8 cellular contexts compared by ENCODE assay signal in the genomic region with DNA sequence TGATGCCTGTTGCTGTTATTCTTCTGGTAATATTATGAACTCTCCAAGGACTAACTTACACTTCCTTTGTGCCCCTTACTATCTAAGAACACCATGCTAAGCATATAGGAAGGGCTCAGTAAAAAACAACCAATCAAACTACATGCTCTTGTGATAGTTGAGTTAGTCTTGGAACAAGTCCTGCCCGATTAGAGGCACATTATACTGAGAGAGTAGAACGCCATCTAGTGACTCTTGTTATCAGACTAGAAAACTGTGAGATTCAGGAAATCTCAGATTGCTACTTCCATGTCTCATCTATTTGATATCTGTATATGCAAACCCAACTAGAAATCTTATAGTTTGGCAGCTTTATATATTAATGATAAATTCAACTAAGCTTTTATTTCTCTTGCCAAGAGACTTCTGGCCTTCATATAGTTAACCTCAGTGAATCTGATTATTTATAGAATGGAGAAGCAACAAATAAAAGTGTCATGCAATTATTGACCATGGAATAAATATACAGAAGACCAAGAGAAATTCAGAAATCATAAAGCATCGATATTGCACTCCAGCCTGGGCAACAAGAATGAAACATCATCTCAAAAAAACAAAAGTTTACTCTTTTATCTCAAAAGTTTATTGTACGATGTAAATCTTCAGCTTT. TPM values are rescaled to one million over a fixed set of nuclear protein-coding genes. Genes with fewer than 3 reads are reported as not detected.
DNase-seq lines count a peak whose midpoint lies in the region; ATAC-seq and TF ChIP-seq lines count a peak whose summit lies in the region.

No MANE protein-coding gene starts in this region.

- H3K79me2 ChIP-seq in SU-DHL-6 (ENCODE audit: insufficient read depth, low read length) (no peaks in the 10 kb centered on the region), fibroblast of lung (ENCODE audit: control insufficient read depth, insufficient read depth, low read length) (no peaks in the 10 kb centered on the region)

- H3K23ac ChIP-seq in neuronal stem cell (ENCODE audit: low read depth, low read length, poor library complexity), result no peak overlapping the region

- no peak overlapping the region for H3K18ac ChIP-seq in neuronal stem cell (ENCODE audit: low read length)

- no peak overlapping the region for H4K8ac ChIP-seq in neuronal stem cell (ENCODE audit: low read depth, low read length)

- no peak overlapping the region for H2BK120ac ChIP-seq in neuronal stem cell (ENCODE audit: low read depth, low read length)

- H4K91ac ChIP-seq in neuronal stem cell (ENCODE audit: low read depth, low read length, poor library complexity), result no peak overlapping the region

- H4K20me1 ChIP-seq in SU-DHL-6 (ENCODE audit: low read depth, low read length) (no peaks in the 10 kb centered on the region), fibroblast of lung (ENCODE audit: control insufficient read depth, extremely low read depth, insufficient read depth, low read length) (no peaks in the 10 kb centered on the region)

- H2AK5ac ChIP-seq in neuronal stem cell (ENCODE audit: low read depth, low read length), result no peak overlapping the region

- H3K14ac ChIP-seq in neuronal stem cell (ENCODE audit: low read length), result no peak overlapping the region

- H3K4me2 ChIP-seq in SU-DHL-6 (ENCODE audit: low read depth, low read length, poor library complexity, severe bottlenecking) (no peak overlapping the region), fibroblast of lung (ENCODE audit: extremely low read depth, insufficient read depth, low read length) (no peak overlapping the region), neuronal stem cell (ENCODE audit: insufficient read depth, low read length, poor library complexity, severe bottlenecking) (no peak overlapping the region)

- CTCF ChIA-PET in GM10248 (lab: Yijun Ruan, JAX), result interaction anchor here (0.7 to 5.5 kb wide), 13 partner anchors 10 to 436 kb away, joined by 3 to 59 read pairs (median 3); no protein-coding TSS in a partner anchor

- H3K27me3 ChIP-seq in SU-DHL-6 (ENCODE audit: low read length) (no peaks in the 10 kb centered on the region), fibroblast of lung (ENCODE audit: control insufficient read depth, insufficient read depth, low read length) (no peaks in the 10 kb centered on the region), neuronal stem cell (ENCODE audit: control insufficient read depth in 3 of 3, insufficient read depth in 3 of 3, low read depth in 1 of 3, low read length in 3 of 3) (peaks cover 0 to 6% (median 0%) of the 10 kb centered on the region in 3 experiments)

- H2AFZ ChIP-seq in SU-DHL-6 (ENCODE audit: low read depth, low read length, severe bottlenecking) (no peak overlapping the region), fibroblast of lung (ENCODE audit: low read length) (no peak overlapping the region), neuronal stem cell (ENCODE audit: low read length) (no peak overlapping the region)

- no peaks in the 10 kb centered on the region for H3K9me2 ChIP-seq in SU-DHL-6 (replicated peaks; ENCODE audit: insufficient read depth, low read length)

- H3K27ac ChIP-seq in SU-DHL-6 (ENCODE audit: low read depth, low read length), result no peak overlapping the region
- H3K27ac ChIP-seq in fibroblast of lung (ENCODE audit: insufficient read depth, low read length), result no peak overlapping the region
- H3K27ac ChIP-seq in neuronal stem cell (replicated peaks; ENCODE audit: low read length), result no peak overlapping the region

- no peak overlapping the region for H3K4ac ChIP-seq in neuronal stem cell (ENCODE audit: low read length)

- H3K9me3 ChIP-seq in SU-DHL-6 (ENCODE audit: insufficient read depth, low read length) (no peaks in the 10 kb centered on the region), fibroblast of lung (ENCODE audit: control insufficient read depth, insufficient read depth, low read depth, low read length) (no peaks in the 10 kb centered on the region), neuronal stem cell (replicated peaks in 1 of 2; ENCODE audit: control insufficient read depth in 2 of 2, insufficient read depth in 1 of 2, low read depth in 1 of 2, low read length in 2 of 2) (no peaks in the 10 kb centered on the region)

- no peaks in the 10 kb centered on the region for H3K4me1 ChIP-seq in fibroblast of lung (ENCODE audit: control insufficient read depth, extremely low read depth, insufficient read depth, low read length)
- no peaks in the 10 kb centered on the region for H3K4me1 ChIP-seq in neuronal stem cell (ENCODE audit: control insufficient read depth in 2 of 2, insufficient read depth in 1 of 2, low read depth in 1 of 2, low read length in 2 of 2)

- H3F3A ChIP-seq in SU-DHL-6 (ENCODE audit: insufficient read depth), result no peaks in the 10 kb centered on the region

- no peak overlapping the region for H2BK12ac ChIP-seq in neuronal stem cell (ENCODE audit: low read length)

- no peak overlapping the region for H3K4me3 ChIP-seq in SU-DHL-6 (ENCODE audit: insufficient read depth, low read length, poor library complexity, severe bottlenecking)
- H3K4me3 ChIP-seq in fibroblast of lung (replicated peaks in 1 of 4; ENCODE audit: control extremely low read depth in 1 of 4, insufficient read depth in 1 of 4, low read depth in 3 of 4, low read length in 4 of 4), result no peak overlapping the region
- H3K4me3 ChIP-seq in neuronal stem cell (ENCODE audit: low read length in 2 of 2), result no peak overlapping the region

- DNase-seq in 8988T (peak; percentile 21), GM10248 (ENCODE audit: extremely low spot score) (peak; percentile 67), NCI-H1694 (lab: John Stamatoyannopoulos, UW) (peak; percentile 71), fibroblast of lung (ENCODE audit: low read depth in 2 of 2) (peak; percentile 68 to 86), neuronal stem cell (ENCODE audit: low spot score) (peak; percentile 36), ecto neural progenitor cell (ENCODE audit: low spot score) (no peak)

- H3K9ac ChIP-seq in SU-DHL-6 (ENCODE audit: low read length) (no peak overlapping the region), fibroblast of lung (ENCODE audit: insufficient read depth, low read length) (no peak overlapping the region), neuronal stem cell (ENCODE audit: low read depth, low read length, poor library complexity) (no peak overlapping the region)

- H3K79me1 ChIP-seq in neuronal stem cell (ENCODE audit: low read depth, low read length), result no peaks in the 10 kb centered on the region

- ATAC-seq in GM21447 (IDR thresholded peaks at IDR 0.05; ENCODE audit: unreplicated experiment), result no peak

- TF ChIP-seq CTCF in GM10248 (IDR thresholded peaks at IDR 0.05; ENCODE audit: control extremely low read depth, extremely low read depth, low read depth, missing control alignments), result peak; percentile 72
- TF ChIP-seq CTCF in SU-DHL-6 (IDR thresholded peaks at IDR 0.05; ENCODE audit: insufficient read depth, low read length, poor library complexity, severe bottlenecking), result peak; percentile 53
- TF ChIP-seq CTCF in fibroblast of lung (conservative IDR thresholded peaks at IDR 0.05 in 1 of 2, IDR thresholded peaks at IDR 0.05 in 1 of 2; ENCODE audit: low read depth in 1 of 2, low read length in 2 of 2), result peak; percentile 60 to 71

- H2BK15ac ChIP-seq in neuronal stem cell (ENCODE audit: low read length), result no peak overlapping the region

- no CpG with 5 or more reads among the region's 4 CpGs for WGBS in neuronal stem cell (ENCODE audit: extremely low coverage in 2 of 2, insufficient read length in 2 of 2, insufficient replicate concordance in 1 of 2), 2 donors

- POLR2A ChIA-PET in GM10248 (lab: Yijun Ruan, JAX), result no interaction called here

- H2BK5ac ChIP-seq in neuronal stem cell (ENCODE audit: low read length), result no peak overlapping the region

- H3K36me3 ChIP-seq in SU-DHL-6 (ENCODE audit: low read length) (no peaks in the 10 kb centered on the region), fibroblast of lung (ENCODE audit: control insufficient read depth, insufficient read depth, low read length) (no peaks in the 10 kb centered on the region), neuronal stem cell (replicated peaks in 1 of 2; ENCODE audit: control insufficient read depth in 2 of 2, insufficient read depth in 2 of 2, low read length in 2 of 2) (no peaks in the 10 kb centered on the region)

RNA-seq across cellular contexts. Expression of a gene that starts 7.8 kb away (rescaled TPM):
- 28.5 and 30.7 TPM in 2 replicates for total RNA-seq in fibroblast of lung
- 55.8 and 88.3 TPM in 2 replicates for polyA plus RNA-seq in fibroblast of lung
- polyA plus RNA-seq in fibroblast of lung (2012), result 54.0 and 57.6 TPM in 2 replicates
- 41.2 and 66.6 TPM in 2 replicates for polyA minus RNA-seq in fibroblast of lung (ENCODE audit: low replicate concordance)
- polyA plus RNA-seq in neuronal stem cell (2013, experiment 1 of 2), result 388 TPM
- polyA plus RNA-seq in neuronal stem cell (2013, experiment 2 of 2), result 405 TPM
